8 cellular contexts compared by ENCODE assay signal in the genomic region with DNA sequence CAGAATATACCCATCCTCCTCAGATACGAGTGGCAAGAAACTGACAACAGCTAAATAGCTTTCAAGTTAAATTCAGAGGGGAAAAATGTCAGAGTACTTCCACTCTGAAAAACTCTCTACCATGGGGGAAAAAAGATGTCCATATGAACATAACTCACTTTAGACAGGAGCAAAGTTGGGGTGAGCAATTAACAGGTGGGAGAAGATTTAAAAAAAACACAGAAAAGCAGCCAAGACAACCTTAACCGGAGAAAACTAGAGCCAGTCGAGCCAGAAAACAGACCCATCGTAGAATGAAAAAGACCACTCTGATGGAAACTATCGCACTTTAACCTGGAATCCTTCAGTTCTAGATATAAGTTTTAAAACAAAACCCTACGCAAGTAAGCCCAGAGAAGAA. TPM values are rescaled to one million over a fixed set of nuclear protein-coding genes. Genes with fewer than 3 reads are reported as not detected.
DNase-seq lines count a peak whose midpoint lies in the region; ATAC-seq and TF ChIP-seq lines count a peak whose summit lies in the region.

No MANE protein-coding gene starts in this region.

- H3K4me1 ChIP-seq in cardiac muscle cell (ENCODE audit: low read depth) (peaks cover 21% of the 10 kb centered on the region), mesodermal cell (ENCODE audit: control insufficient read depth, insufficient read depth, low read length, poor library complexity, severe bottlenecking) (peaks cover 14% of the 10 kb centered on the region), uterus (no peaks in the 10 kb centered on the region)

- H3K27ac ChIP-seq in cardiac muscle cell (peak overlapping the region; percentile 92), brain microvascular endothelial cell (peak overlapping the region; percentile 63), mesodermal cell (ENCODE audit: low read depth, low read length, severe bottlenecking) (peak overlapping the region; percentile 74), uterus (peak overlapping the region; percentile 93 to 94)

- H3K36me3 ChIP-seq in cardiac muscle cell (peaks cover 31% of the 10 kb centered on the region), brain microvascular endothelial cell (replicated peaks) (peaks cover 26% of the 10 kb centered on the region), mesodermal cell (ENCODE audit: control insufficient read depth, insufficient read depth, low read length) (peaks cover 44% of the 10 kb centered on the region), uterus (no peaks in the 10 kb centered on the region)

- WGBS in mesodermal cell (ENCODE audit: insufficient coverage in 2 of 2), 2 experiments: 21 to 28% methylated on average over 5 of the region's 6 CpGs

- H3K9me3 ChIP-seq in cardiac muscle cell (ENCODE audit: low read depth) (no peaks in the 10 kb centered on the region), mesodermal cell (ENCODE audit: control insufficient read depth, low read length) (no peaks in the 10 kb centered on the region), uterus (no peaks in the 10 kb centered on the region)

- intact Hi-C loops in left cardiac atrium (cut with DNase I) (loop anchor here in 1 of 2 donors (5.0 kb wide), 1 partner anchor 43 kb away; no protein-coding TSS in a partner anchor), uterus (cut with DNase I; ENCODE audit: low total_unique reads) (no loop called here)

- in situ Hi-C loops in brain microvascular endothelial cell (cut with HindIII; ENCODE audit: low pct_ligation_motif_present, low sequenced_read_pairs): no loop called here

- peak overlapping the region; percentile 99 for H3K4me3 ChIP-seq in cardiac muscle cell
- peak overlapping the region; percentile 85 for H3K4me3 ChIP-seq in brain microvascular endothelial cell (ENCODE audit: low read depth, low read length)
- peak overlapping the region; percentile 76 for H3K4me3 ChIP-seq in mesodermal cell (ENCODE audit: extremely low read depth, insufficient read depth, low read length, poor library complexity, severe bottlenecking)
- H3K4me3 ChIP-seq in uterus: peak overlapping the region; percentile 56 to 91

- no peak for TF ChIP-seq POLR2A in uterus (IDR thresholded peaks at IDR 0.05)

- ATAC-seq in left cardiac atrium: no peak
- ATAC-seq in GM21737 (IDR thresholded peaks at IDR 0.05; ENCODE audit: unreplicated experiment): no peak

- TF ChIP-seq CTCF in cardiac muscle cell (IDR thresholded peaks at IDR 0.05; ENCODE audit: low read depth, low read length) (no peak), brain microvascular endothelial cell (IDR thresholded peaks at IDR 0.05; ENCODE audit: low read depth, low read length, missing control alignments) (no peak), uterus (IDR thresholded peaks at IDR 0.05) (no peak)

- DNase-seq in cardiac muscle cell (ENCODE audit: low read depth in 1 of 2, low spot score in 1 of 2) (no peak), left cardiac atrium (no peak), brain microvascular endothelial cell (no peak), uterus (no peak), 8988T (no peak), SKM-1 treated with dmso at 0.1 percent for 144 hours (lab: John Stamatoyannopoulos, UW; ENCODE audit: unreplicated experiment) (no peak)

- H3K27me3 ChIP-seq in cardiac muscle cell: no peaks in the 10 kb centered on the region
- H3K27me3 ChIP-seq in brain microvascular endothelial cell (replicated peaks): no peaks in the 10 kb centered on the region
- no peaks in the 10 kb centered on the region for H3K27me3 ChIP-seq in uterus

RNA-seq across cellular contexts. Expression of a gene that starts 0.8 kb away (rescaled TPM):
- total RNA-seq in cardiac muscle cell: 11.1 and 14.8 TPM in 2 replicates
- polyA plus RNA-seq in cardiac muscle cell: 31.0 and 40.8 TPM in 2 replicates
- 10 to 100 TPM; 22.6 to 26.6 TPM for total RNA-seq in left cardiac atrium
- 36.4 TPM for polyA plus RNA-seq in mesodermal cell (2013, experiment 1 of 2)
- polyA plus RNA-seq in mesodermal cell (2013, experiment 2 of 2): 39.0 TPM
- total RNA-seq in uterus: 10 to 100 TPM; 13.5 to 62.2 (median 27.1) TPM

RNA-seq across cellular contexts. Expression of a gene that starts 33.4 kb away (rescaled TPM):
- total RNA-seq in cardiac muscle cell (0.69 TPM in 1 of 2 replicates, not detected in the other), left cardiac atrium (under 1 TPM in 1 of 2 donors, not detected in 1; 0.37 TPM), uterus (under 1 TPM in 1 of 4 donors, not detected in 3; 0.98 TPM)
- 0.37 and 0.95 TPM in 2 replicates for polyA plus RNA-seq in cardiac muscle cell
- 0.37 TPM for polyA plus RNA-seq in mesodermal cell (2013, experiment 1 of 2)
- polyA plus RNA-seq in mesodermal cell (2013, experiment 2 of 2): not detected

RNA-seq across cellular contexts. Expression of a gene that starts 39.4 kb away (rescaled TPM):
- 27.9 and 36.6 TPM in 2 replicates for total RNA-seq in cardiac muscle cell
- 122 and 149 TPM in 2 replicates for polyA plus RNA-seq in cardiac muscle cell
- total RNA-seq in left cardiac atrium: 10 to 100 TPM; 60.8 to 62.0 TPM
- 134 TPM for polyA plus RNA-seq in mesodermal cell (2013, experiment 1 of 2)
- polyA plus RNA-seq in mesodermal cell (2013, experiment 2 of 2): 129 TPM
- total RNA-seq in uterus: 10 to 100 TPM; 24.1 to 70.3 (median 57.6) TPM

RNA-seq across cellular contexts. Expression of a gene that starts 45.4 kb away (rescaled TPM):
- total RNA-seq in cardiac muscle cell (8.5 and 9.5 TPM in 2 replicates), left cardiac atrium (10 to 100 TPM in 1 of 2 donors, 1 to 10 TPM in 1; 9.1 to 20.8 TPM), uterus (10 to 100 TPM in 3 of 4 donors, 1 to 10 TPM in 1; 6.2 to 21.7 (median 16.9) TPM)
- polyA plus RNA-seq in cardiac muscle cell: 23.6 and 26.1 TPM in 2 replicates
- 19.1 TPM for polyA plus RNA-seq in mesodermal cell (2013, experiment 1 of 2)
- polyA plus RNA-seq in mesodermal cell (2013, experiment 2 of 2): 22.2 TPM

RNA-seq across cellular contexts. Expression of a gene that starts 45.6 kb away (rescaled TPM):
- total RNA-seq in cardiac muscle cell (79.2 and 95.3 TPM in 2 replicates), left cardiac atrium (10 to 100 TPM; 20.5 to 21.9 TPM), uterus (10 to 100 TPM; 39.4 to 58.8 (median 43.0) TPM)
- polyA plus RNA-seq in cardiac muscle cell: 54.5 and 62.6 TPM in 2 replicates
- polyA plus RNA-seq in mesodermal cell (2013, experiment 1 of 2): 33.5 TPM
- 27.8 TPM for polyA plus RNA-seq in mesodermal cell (2013, experiment 2 of 2)
